ENCODE assay signal across 9 cellular contexts in the genomic region with DNA sequence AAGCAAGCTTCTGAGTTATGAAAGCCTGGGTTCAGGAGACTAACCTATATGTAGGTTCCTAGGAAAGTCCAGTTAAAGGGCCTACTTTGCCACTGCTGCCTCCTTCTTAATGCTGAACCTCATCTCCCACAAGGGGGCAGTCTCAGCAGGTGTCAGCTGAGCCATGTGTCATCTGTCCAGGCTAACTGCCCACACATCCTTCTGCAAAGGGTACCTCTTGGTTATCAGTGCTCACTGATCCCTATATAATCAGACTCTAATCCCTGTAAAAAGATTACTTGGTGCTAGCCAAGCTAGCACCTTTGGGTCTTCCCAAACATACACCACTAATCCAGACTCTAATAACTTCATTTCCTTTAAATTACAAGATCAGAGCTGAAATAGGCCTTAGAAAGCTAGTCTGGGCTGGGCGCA. TPM values are rescaled to one million over a fixed set of nuclear protein-coding genes. Genes with fewer than 3 reads are reported as not detected.
DNase-seq lines count a peak whose midpoint lies in the region; ATAC-seq and TF ChIP-seq lines count a peak whose summit lies in the region.
"Had no signal": no experiment of that assay in that cellular context is flagged by ENCODE, and none has a peak within 500 bp of the region (broad histone marks: within the 10 kb centered on the region; RNA-seq: fewer than 3 reads in every experiment).

No MANE protein-coding gene starts in this region.

- no peaks in the 10 kb centered on the region for H3K27me3 ChIP-seq in CD8-positive, alpha-beta memory T cell (ENCODE audit: insufficient read depth, low read length, poor library complexity, severe bottlenecking)
- H3K27me3 ChIP-seq in OCI-LY3 (ENCODE audit: low read depth, low read length) (no peaks in the 10 kb centered on the region), esophagus squamous epithelium (no peaks in the 10 kb centered on the region)

- peaks cover 0 to 12% (median 3%) of the 10 kb centered on the region in 3 donors for H3K4me1 Mint-ChIP-seq in CD8-positive, alpha-beta memory T cell
- peaks cover 6% of the 10 kb centered on the region for H3K4me1 Mint-ChIP-seq in neural crest cell

- no peaks in the 10 kb centered on the region for H3K9me3 ChIP-seq in CD8-positive, alpha-beta memory T cell (ENCODE audit: low read length)
- H3K9me3 ChIP-seq in OCI-LY3 (ENCODE audit: insufficient read depth, low read length): no peaks in the 10 kb centered on the region
- H3K9me3 ChIP-seq in esophagus squamous epithelium: no peaks in the 10 kb centered on the region

- no peaks in the 10 kb centered on the region for H3K27me3 Mint-ChIP-seq in CD8-positive, alpha-beta memory T cell
- no peaks in the 10 kb centered on the region for H3K27me3 Mint-ChIP-seq in neural crest cell (ENCODE audit: low read depth)
- H3K27me3 Mint-ChIP-seq: IgD-negative memory B cell had no signal

- peaks cover 64% of the 10 kb centered on the region for H3K36me3 ChIP-seq in CD8-positive, alpha-beta memory T cell (ENCODE audit: insufficient read depth, low read length)
- peaks cover 35% of the 10 kb centered on the region for H3K36me3 ChIP-seq in OCI-LY3 (replicated peaks; ENCODE audit: low read depth, low read length)
- H3K36me3 ChIP-seq in esophagus squamous epithelium: peaks cover 51 to 98% (median 75%) of the 10 kb centered on the region in 3 donors

- H3K4me1 ChIP-seq in CD8-positive, alpha-beta memory T cell (ENCODE audit: insufficient read depth, low read length): no peaks in the 10 kb centered on the region
- H3K4me1 ChIP-seq in OCI-LY3 (ENCODE audit: low read length): no peaks in the 10 kb centered on the region
- H3K4me1 ChIP-seq in esophagus squamous epithelium: peaks cover 10 to 60% (median 20%) of the 10 kb centered on the region in 3 donors

- H3K27ac ChIP-seq in CD8-positive, alpha-beta memory T cell (ENCODE audit: low read depth, low read length): no peak overlapping the region
- H3K27ac ChIP-seq in OCI-LY3 (ENCODE audit: low read length) (no peak overlapping the region), esophagus squamous epithelium (no peak overlapping the region)

- peak; percentile 24 to 65 (median 44) for DNase-seq in CD8-positive, alpha-beta memory T cell
- DNase-seq in activated T-cell treated with anti-CD3 and anti-CD28 coated beads for 24 hours (ENCODE audit: low read depth): peak; percentile 46
- DNase-seq in esophagus squamous epithelium (lab: John Stamatoyannopoulos, UW): no peak
- peak; percentile 57 for DNase-seq in neural crest cell (ENCODE audit: low read depth, low spot score)

- intact Hi-C loops in esophagus squamous epithelium (cut with DNase I): no loop called here

- peaks cover 13% of the 10 kb centered on the region; the same call in 1 of the 2 replicates for H3K79me2 ChIP-seq in OCI-LY3 (ENCODE audit: low read length)

- H3K4me3 Mint-ChIP-seq in CD8-positive, alpha-beta memory T cell: no peak overlapping the region
- H3K4me3 Mint-ChIP-seq in neural crest cell: peak overlapping the region; percentile 72

- WGBS in esophagus squamous epithelium, 2 donors: 83 to 100% methylated on average over 1 of the region's 1 CpG

- no peaks in the 10 kb centered on the region for H4K20me1 ChIP-seq in OCI-LY3 (ENCODE audit: insufficient read depth, low read length)

- no peaks in the 10 kb centered on the region for H3K9me3 Mint-ChIP-seq in CD8-positive, alpha-beta memory T cell
- no peaks in the 10 kb centered on the region for H3K9me3 Mint-ChIP-seq in neural crest cell
- H3K9me3 Mint-ChIP-seq: IgD-negative memory B cell had no signal

- peak; percentile 50 for ATAC-seq in HG02798 (IDR thresholded peaks at IDR 0.05; ENCODE audit: poor library complexity, unreplicated experiment)
- no peak for ATAC-seq in GM21717 (IDR thresholded peaks at IDR 0.05; ENCODE audit: unreplicated experiment)
- no peak for ATAC-seq in GM19351 (IDR thresholded peaks at IDR 0.05; ENCODE audit: unreplicated experiment)

- TF ChIP-seq POLR2A in esophagus squamous epithelium (IDR thresholded peaks at IDR 0.05): no peak

- CTCF ChIA-PET in CD8-positive, alpha-beta memory T cell (lab: Charles Lee): interaction anchor here (0.6 to 3.8 kb wide), 19 partner anchors 9 to 498 kb away, joined by 3 to 101 read pairs (median 4); a partner anchor contains a TSS

- H3K9ac ChIP-seq in OCI-LY3 (ENCODE audit: low read length): no peak overlapping the region

- POLR2A ChIA-PET in CD8-positive, alpha-beta memory T cell (lab: Charles Lee): interaction anchor here (0.7 to 2.0 kb wide), 2 partner anchors 9 to 381 kb away, joined by 3 to 10 read pairs; a partner anchor contains a TSS

- peak overlapping the region in 3 of 8 donors; percentile 42 to 82 (median 51) for H3K27ac Mint-ChIP-seq in CD8-positive, alpha-beta memory T cell
- H3K27ac Mint-ChIP-seq in neural crest cell (ENCODE audit: unreplicated experiment): no peak overlapping the region

- peaks cover 5 to 90% (median 22%) of the 10 kb centered on the region in 3 donors for H3K36me3 Mint-ChIP-seq in CD8-positive, alpha-beta memory T cell
- H3K36me3 Mint-ChIP-seq in neural crest cell (ENCODE audit: low read depth): peaks cover 25% of the 10 kb centered on the region

- TF ChIP-seq CTCF in OCI-LY3 (IDR thresholded peaks at IDR 0.05; ENCODE audit: low read depth, low read length) (peak; percentile 70), esophagus squamous epithelium (IDR thresholded peaks at IDR 0.05) (peak; percentile 48 to 68 (median 64)), neural crest cell (conservative IDR thresholded peaks at IDR 0.05) (peak; percentile 78)

- no peak overlapping the region for H3K4me3 ChIP-seq in CD8-positive, alpha-beta memory T cell (ENCODE audit: low read length)
- H3K4me3 ChIP-seq in OCI-LY3 (ENCODE audit: low read length) (no peak overlapping the region), esophagus squamous epithelium (no peak overlapping the region)

- no peak overlapping the region for H3K4me2 ChIP-seq in OCI-LY3 (ENCODE audit: low read length)

- no peak overlapping the region for H2AFZ ChIP-seq in OCI-LY3 (ENCODE audit: low read depth, low read length)

RNA-seq across cellular contexts. Expression of a gene that starts 9.0 kb away (rescaled TPM):
- total RNA-seq in CD8-positive, alpha-beta memory T cell: 100 to 1,000 TPM; 784 to 849 TPM
- polyA plus RNA-seq in CD8-positive, alpha-beta memory T cell: 261 TPM
- total RNA-seq in esophagus squamous epithelium: 1,000 to 10,000 TPM in 3 of 4 donors, 100 to 1,000 TPM in 1; 531 to 1,461 (median 1,071) TPM
- 317 and 334 TPM in 2 replicates for total RNA-seq in neural crest cell

RNA-seq across cellular contexts. Expression of a gene that starts 12.5 kb away (rescaled TPM):
- 1 to 10 TPM; 6.6 to 7.2 TPM for total RNA-seq in CD8-positive, alpha-beta memory T cell
- 0.64 TPM for polyA plus RNA-seq in CD8-positive, alpha-beta memory T cell
- total RNA-seq in esophagus squamous epithelium: 1 to 10 TPM; 1.1 to 2.1 (median 1.8) TPM
- 9.7 and 12.5 TPM in 2 replicates for total RNA-seq in neural crest cell

RNA-seq across cellular contexts. Expression of a gene that starts 12.8 kb away (rescaled TPM):
- total RNA-seq in CD8-positive, alpha-beta memory T cell: 1 to 10 TPM; 6.1 to 6.6 TPM
- polyA plus RNA-seq in CD8-positive, alpha-beta memory T cell: 7.7 TPM
- total RNA-seq in esophagus squamous epithelium: 1 to 10 TPM in 1 of 4 donors, under 1 TPM in 2, not detected in 1; 0.15 to 1.1 (median 0.76) TPM
- total RNA-seq in neural crest cell: 2.6 and 2.9 TPM in 2 replicates

RNA-seq across cellular contexts. Expression of a gene that starts 21.7 kb away (rescaled TPM):
- total RNA-seq in CD8-positive, alpha-beta memory T cell: 1 to 10 TPM; 2.9 to 3.6 TPM
- 3.1 TPM for polyA plus RNA-seq in CD8-positive, alpha-beta memory T cell
- total RNA-seq in esophagus squamous epithelium (1 to 10 TPM; 4.2 to 8.4 (median 5.9) TPM), neural crest cell (1.8 and 1.9 TPM in 2 replicates)

RNA-seq across cellular contexts. Expression of a gene that starts 38.0 kb away (rescaled TPM):
- total RNA-seq in CD8-positive, alpha-beta memory T cell: 100 to 1,000 TPM; 204 to 217 TPM
- polyA plus RNA-seq in CD8-positive, alpha-beta memory T cell: 98.3 TPM
- total RNA-seq in esophagus squamous epithelium (100 to 1,000 TPM; 122 to 164 (median 146) TPM), neural crest cell (185 and 192 TPM in 2 replicates)
